ENCODE assay signal across 9 cellular contexts in the genomic region with DNA sequence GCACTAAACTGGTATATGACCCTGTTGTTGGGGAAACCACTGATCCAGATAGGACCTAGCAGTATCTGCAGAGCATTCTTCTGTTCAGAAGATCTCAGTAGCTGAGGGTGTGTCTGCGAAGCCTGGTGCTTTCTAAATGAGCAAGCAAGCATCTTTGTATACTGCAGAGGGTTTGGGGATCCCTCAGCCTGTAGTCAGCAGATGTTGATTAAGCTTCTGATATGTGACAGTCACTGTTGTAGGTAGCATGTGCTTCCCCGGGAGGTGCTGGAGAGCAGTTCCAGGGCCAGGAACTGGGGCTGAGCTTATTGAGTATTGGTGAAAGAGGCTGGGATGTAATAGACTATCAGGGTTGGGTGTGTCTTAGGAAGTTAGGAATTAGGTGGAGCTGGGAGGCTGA. TPM values are rescaled to one million over a fixed set of nuclear protein-coding genes. Genes with fewer than 3 reads are reported as not detected.
DNase-seq lines count a peak whose midpoint lies in the region; ATAC-seq, FAIRE-seq and TF ChIP-seq lines count a peak whose summit lies in the region.
"Had no signal": no experiment of that assay in that cellular context is flagged by ENCODE, and none has a peak within 500 bp of the region (broad histone marks: within the 10 kb centered on the region; RNA-seq: fewer than 3 reads in every experiment).

No MANE protein-coding gene starts in this region.

- ATAC-seq in HG02973 (IDR thresholded peaks at IDR 0.05; ENCODE audit: unreplicated experiment) (no peak), lower lobe of right lung (no peak), HG03521 (IDR thresholded peaks at IDR 0.05; ENCODE audit: unreplicated experiment) (no peak)

- TF ChIP-seq POLR2A in GM12892 (IDR thresholded peaks at IDR 0.05; ENCODE audit: low read depth, low read length), result no peak

- H3K4me1 ChIP-seq in MM.1S (ENCODE audit: low read length) (peaks cover 8% of the 10 kb centered on the region), neuron (ENCODE audit: insufficient read depth, low read length) (peaks cover 24% of the 10 kb centered on the region), lower lobe of right lung (peaks cover 40% of the 10 kb centered on the region)

- no peak overlapping the region for H3K27ac ChIP-seq in MM.1S (ENCODE audit: low read length)
- H3K27ac ChIP-seq in lower lobe of right lung, result no peak overlapping the region

- intact Hi-C loops in lower lobe of right lung (cut with DNase I), result no loop called here

- H3K36me3 ChIP-seq in MM.1S (replicated peaks; ENCODE audit: insufficient read depth, low read length), result no peaks in the 10 kb centered on the region
- H3K36me3 ChIP-seq in neuron (ENCODE audit: insufficient read depth, low read length), result peaks cover 33% of the 10 kb centered on the region
- peaks cover 35% of the 10 kb centered on the region for H3K36me3 ChIP-seq in lower lobe of right lung

- no peaks in the 10 kb centered on the region for H4K20me1 ChIP-seq in MM.1S (ENCODE audit: insufficient read depth, low read length)

- peaks cover 11% of the 10 kb centered on the region for H3F3A ChIP-seq in MM.1S (ENCODE audit: insufficient read depth, low read length)

- FAIRE-seq in GM12892 (lab: Jason Lieb, UNC), result peak; percentile 38

- peak overlapping the region; percentile 82; the same call in 1 of the 2 replicates for H3K4me2 ChIP-seq in MM.1S (ENCODE audit: low read depth, low read length)

- H3K79me2 ChIP-seq in MM.1S (ENCODE audit: low read length), result peaks cover 53% of the 10 kb centered on the region

- TF ChIP-seq CTCF in MM.1S (IDR thresholded peaks at IDR 0.05; ENCODE audit: low read length), result no peak
- TF ChIP-seq CTCF in choroid plexus epithelial cell (conservative IDR thresholded peaks at IDR 0.05; ENCODE audit: low read depth, low read length), result no peak
- TF ChIP-seq CTCF in lower lobe of right lung (IDR thresholded peaks at IDR 0.05), result no peak

- 0 out of 2 replicates have a peak, but pooled peaks cover 4% of the 10 kb centered on the region for H3K27me3 ChIP-seq in MM.1S (replicated peaks; ENCODE audit: insufficient read depth, low read length)
- H3K27me3 ChIP-seq in neuron (ENCODE audit: insufficient read depth, low read length), result no peaks in the 10 kb centered on the region
- no peaks in the 10 kb centered on the region for H3K27me3 ChIP-seq in lower lobe of right lung (ENCODE audit: low read depth)

- H3K9me3 ChIP-seq in MM.1S (replicated peaks; ENCODE audit: insufficient read depth, low read length) (no peaks in the 10 kb centered on the region), neuron (ENCODE audit: low read length) (no peaks in the 10 kb centered on the region), lower lobe of right lung (no peaks in the 10 kb centered on the region)

- H2AFZ ChIP-seq in MM.1S (ENCODE audit: low read length) (no peak overlapping the region), neuron (ENCODE audit: low read depth, low read length) (no peak overlapping the region)

- no peaks in the 10 kb centered on the region for H3K9me2 ChIP-seq in MM.1S (replicated peaks; ENCODE audit: insufficient read depth, low read length)

- no peak for DNase-seq in GM12892 (ENCODE audit: insufficient read length)
- DNase-seq in MM.1S, result no peak
- DNase-seq in choroid plexus epithelial cell (ENCODE audit: low read depth), result no peak
- DNase-seq in lower lobe of right lung, result no peak
- no peak for DNase-seq in NCI-H748 (lab: John Stamatoyannopoulos, UW; ENCODE audit: unreplicated experiment)
- DNase-seq: NCI-H187 treated with DMSO at 0.1 percent for 48 hours had no signal

- H3K9ac ChIP-seq in MM.1S (ENCODE audit: low read length), result peak overlapping the region; percentile 90; the same call in 1 of the 2 replicates

- H3K4me3 ChIP-seq in MM.1S (ENCODE audit: low read length), result no peak overlapping the region
- peak overlapping the region; percentile 17 for H3K4me3 ChIP-seq in choroid plexus epithelial cell (ENCODE audit: low read depth, low read length)
- H3K4me3 ChIP-seq in neuron (ENCODE audit: low read length), result peak overlapping the region; percentile 99
- H3K4me3 ChIP-seq in lower lobe of right lung, result no peak overlapping the region

RNA-seq across cellular contexts. Expression of gene SCAF1, which starts 1.5 kb away (rescaled TPM):
- 13.1 TPM for polyA plus RNA-seq in GM12892 (2012; ENCODE audit: missing spikeins)
- 59.4 TPM for total RNA-seq in lower lobe of right lung

RNA-seq across cellular contexts. Expression of gene RRAS, which starts 3.5 kb away (rescaled TPM):
- 4.0 TPM for polyA plus RNA-seq in GM12892 (2012; ENCODE audit: missing spikeins)
- total RNA-seq in lower lobe of right lung, result 114 TPM

RNA-seq across cellular contexts. Expression of gene IRF3, which starts 22.2 kb away (rescaled TPM):
- 61.7 TPM for polyA plus RNA-seq in GM12892 (2012; ENCODE audit: missing spikeins)
- total RNA-seq in lower lobe of right lung, result 99.8 TPM

RNA-seq across cellular contexts. Expression of gene BCL2L12, which starts 22.3 kb away (rescaled TPM):
- polyA plus RNA-seq in GM12892 (2012; ENCODE audit: missing spikeins), result 35.2 TPM
- total RNA-seq in lower lobe of right lung, result 17.0 TPM

RNA-seq across cellular contexts. Expression of gene PRMT1, which starts 33.6 kb away (rescaled TPM):
- 253 TPM for polyA plus RNA-seq in GM12892 (2012; ENCODE audit: missing spikeins)
- 88.3 TPM for total RNA-seq in lower lobe of right lung

Comparison
In these comparisons a context has a peak if more than half of its experiments do, and no peak if none do; other contexts are left out.
1. H3K4me3 ChIP-seq: peak in choroid plexus epithelial cell (single experiment) and neuron (single experiment); none in MM.1S (single experiment) and lower lobe of right lung (single experiment).